13 cellular contexts compared by ENCODE assay signal in genomic region chr12:104296718-104297117, GRCh38.
"Had no signal": no experiment of that assay in that cellular context is flagged by ENCODE, and none has a peak within 500 bp of the region (broad histone marks: within the 10 kb centered on the region; RNA-seq: fewer than 3 reads in every experiment).

No MANE protein-coding gene starts in this region.

- H3K9me3 ChIP-seq: body of pancreas, colonic mucosa, esophagus muscularis mucosa, tibial nerve had no signal

- H3K36me3 ChIP-seq: colonic mucosa had no signal

- ATAC-seq: body of pancreas; stimulated activated memory B cell treated with anti-CD40 and anti-IgM and Interleukin-4, amounts not matched to agents 10 μg/mL and 1 μg/mL and 100 μg/mL, for 72 hours had no signal

- H3K4me3 ChIP-seq: body of pancreas, colonic mucosa, esophagus muscularis mucosa, tibial nerve had no signal

- H3K27ac ChIP-seq: body of pancreas, colonic mucosa, tibial nerve, WERI-Rb-1 had no signal

- H3K27me3 ChIP-seq: body of pancreas, colonic mucosa, esophagus muscularis mucosa, tibial nerve had no signal

- DNase-seq: activated CD4-positive, alpha-beta T cell treated with anti-CD3 and anti-CD28 coated beads, Interleukin-2, amount 10 ng/mL, durations not matched to agents 7 days and 5 days; activated naive CD4-positive, alpha-beta T cell treated with anti-CD3 and anti-CD28 coated beads, Interleukin-2, amount 10 ng/mL, durations not matched to agents 7 days and 5 days; activated T-cell treated with anti-CD3 and anti-CD28 coated beads for 4 hours; body of pancreas; caudate nucleus; colonic mucosa; foreskin fibroblast; kidney glomerular epithelial cell; WERI-Rb-1 had no signal

- H3K27me3 Mint-ChIP-seq: activated CD4-positive, alpha-beta T cell treated with anti-CD3 and anti-CD28 coated beads, Interleukin-2, amount 10 ng/mL, durations not matched to agents 7 days and 5 days; activated naive CD4-positive, alpha-beta T cell treated with anti-CD3 and anti-CD28 coated beads, Interleukin-2, amount 10 ng/mL, durations not matched to agents 7 days and 5 days; stimulated activated memory B cell treated with anti-CD40 and anti-IgM and Interleukin-4, amounts not matched to agents 10 μg/mL and 1 μg/mL and 100 μg/mL, for 72 hours had no signal

- H3K9me3 Mint-ChIP-seq: activated CD4-positive, alpha-beta T cell treated with anti-CD3 and anti-CD28 coated beads, Interleukin-2, amount 10 ng/mL, durations not matched to agents 7 days and 5 days; activated naive CD4-positive, alpha-beta T cell treated with anti-CD3 and anti-CD28 coated beads, Interleukin-2, amount 10 ng/mL, durations not matched to agents 7 days and 5 days; activated T-helper 2 cell treated with anti-CD3 and anti-CD28 coated beads, Interferon-gamma antibody, Interleukin-2, Interleukin-4, amounts not matched to agents 10 μg/mL and 5 μg/mL and 100 μg/mL, durations not matched to agents 14 hours and 24 hours and 36 hours; stimulated activated memory B cell treated with anti-CD40 and anti-IgM and Interleukin-4, amounts not matched to agents 10 μg/mL and 1 μg/mL and 100 μg/mL, for 72 hours had no signal

- H3K27ac Mint-ChIP-seq: activated CD4-positive, alpha-beta T cell treated with anti-CD3 and anti-CD28 coated beads, Interleukin-2, amount 10 ng/mL, durations not matched to agents 7 days and 5 days; activated naive CD4-positive, alpha-beta T cell treated with anti-CD3 and anti-CD28 coated beads, Interleukin-2, amount 10 ng/mL, durations not matched to agents 7 days and 5 days; activated T-helper 2 cell treated with anti-CD3 and anti-CD28 coated beads, Interferon-gamma antibody, Interleukin-2, Interleukin-4, amounts not matched to agents 10 μg/mL and 5 μg/mL and 100 μg/mL, durations not matched to agents 14 hours and 24 hours and 36 hours; stimulated activated memory B cell treated with anti-CD40 and anti-IgM and Interleukin-4, amounts not matched to agents 10 μg/mL and 1 μg/mL and 100 μg/mL, for 72 hours had no signal

- H3K4me1 ChIP-seq: body of pancreas had no signal

- H3K4me3 Mint-ChIP-seq: activated CD4-positive, alpha-beta T cell treated with anti-CD3 and anti-CD28 coated beads, Interleukin-2, amount 10 ng/mL, durations not matched to agents 7 days and 5 days; activated naive CD4-positive, alpha-beta T cell treated with anti-CD3 and anti-CD28 coated beads, Interleukin-2, amount 10 ng/mL, durations not matched to agents 7 days and 5 days; stimulated activated memory B cell treated with anti-CD40 and anti-IgM and Interleukin-4, amounts not matched to agents 10 μg/mL and 1 μg/mL and 100 μg/mL, for 72 hours had no signal
